In the genomic region with DNA sequence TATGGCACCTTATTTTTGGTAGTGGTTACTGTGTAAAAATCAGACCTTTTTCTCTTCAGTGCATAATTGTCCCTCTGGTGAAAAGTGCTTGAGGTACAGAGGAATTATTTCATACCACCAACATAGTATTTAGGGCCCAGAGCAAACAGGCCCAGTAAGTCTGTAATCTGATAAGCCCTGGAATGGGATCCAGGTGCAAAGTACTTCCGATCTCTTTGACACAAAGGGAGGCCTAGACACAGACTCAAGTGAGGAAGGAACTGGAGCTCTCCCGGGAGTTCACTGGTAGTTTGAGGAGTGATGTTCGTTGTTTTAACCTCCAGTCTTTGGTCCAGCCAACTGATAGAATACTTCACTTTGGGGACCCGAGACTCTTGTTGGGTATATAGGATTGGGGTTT, we compare ENCODE assay signal across 20 cellular contexts. TPM values are rescaled to one million over a fixed set of nuclear protein-coding genes. Genes with fewer than 3 reads are reported as not detected.
DNase-seq lines count a peak whose midpoint lies in the region; ATAC-seq and TF ChIP-seq lines count a peak whose summit lies in the region.
"Had no signal": no experiment of that assay in that cellular context is flagged by ENCODE, and none has a peak within 500 bp of the region (broad histone marks: within the 10 kb centered on the region; RNA-seq: fewer than 3 reads in every experiment).

No MANE protein-coding gene starts in this region.

- in situ Hi-C loops in Panc1 (cut with HindIII; ENCODE audit: low pct_unique_long_range_greater_than_20kb, low sequenced_read_pairs), result no loop called here

- CTCF ChIA-PET in Panc1 (lab: Charles Lee), result no interaction called here

- peak overlapping the region; percentile 87 for H3K27ac Mint-ChIP-seq in memory B cell
- H3K27ac Mint-ChIP-seq: CD8-positive, alpha-beta T cell; naive thymus-derived CD8-positive, alpha-beta T cell; stimulated activated memory B cell treated with anti-CD40 and anti-IgM and Interleukin-4, amounts not matched to agents 10 μg/mL and 1 μg/mL and 100 μg/mL, for 72 hours had no signal

- H3K9me3 ChIP-seq in Panc1 (ENCODE audit: control insufficient read depth, insufficient read depth, low read depth, low read length), result no peaks in the 10 kb centered on the region
- no peaks in the 10 kb centered on the region for H3K9me3 ChIP-seq in upper lobe of right lung
- H3K9me3 ChIP-seq: gastroesophageal sphincter, tibial nerve had no signal

- DNase-seq in NCI-H345 (lab: John Stamatoyannopoulos, UW), result peak; percentile 18
- no peak for DNase-seq in NCI-H345 treated with DMSO at 0.1 percent for 48 hours (lab: John Stamatoyannopoulos, UW; ENCODE audit: unreplicated experiment)
- no peak for DNase-seq in Panc1 (ENCODE audit: low read depth, low spot score)
- no peak for DNase-seq in memory B cell (ENCODE audit: low spot score in 2 of 2)
- no peak for DNase-seq in upper lobe of right lung
- DNase-seq in stimulated activated CD4-positive, alpha-beta T cell treated with anti-CD3 and anti-CD28 coated beads, Interleukin-2, amount 100 ng/mL, for 24 hours, result no peak
- no peak for DNase-seq in NCI-H2029 treated with DMSO at 0.1 percent for 48 hours (lab: John Stamatoyannopoulos, UW)
- DNase-seq: activated CD4-positive, alpha-beta T cell treated with anti-CD3 and anti-CD28 coated beads, Interleukin-2, amount 50 U/mL, for 1 hour; activated naive CD4-positive, alpha-beta T cell treated with anti-CD3 and anti-CD28 coated beads, Interleukin-2, amount 50 U/mL, for 16 hours; activated T-cell treated with anti-CD3 and anti-CD28 coated beads for 4 hours; CD8-positive, alpha-beta T cell; EL; naive thymus-derived CD8-positive, alpha-beta T cell; NCI-H1105 treated with DMSO at 0.1 percent for 48 hours had no signal

- H3K27me3 ChIP-seq in Panc1 (ENCODE audit: control insufficient read depth, insufficient read depth, low read length) (no peaks in the 10 kb centered on the region), upper lobe of right lung (no peaks in the 10 kb centered on the region)
- H3K27me3 ChIP-seq: gastroesophageal sphincter, tibial nerve had no signal

- no peaks in the 10 kb centered on the region for H3K36me3 ChIP-seq in Panc1 (ENCODE audit: control insufficient read depth, insufficient read depth, low read length)
- no peaks in the 10 kb centered on the region for H3K36me3 ChIP-seq in upper lobe of right lung
- H3K36me3 ChIP-seq: gastroesophageal sphincter, tibial nerve had no signal

- no peak overlapping the region for H3K4me3 Mint-ChIP-seq in memory B cell
- H3K4me3 Mint-ChIP-seq: CD8-positive, alpha-beta T cell; naive thymus-derived CD8-positive, alpha-beta T cell; stimulated activated memory B cell treated with anti-CD40 and anti-IgM and Interleukin-4, amounts not matched to agents 10 μg/mL and 1 μg/mL and 100 μg/mL, for 72 hours had no signal

- ATAC-seq in Panc1 (0 out of 2 replicates have a peak, but pooled peaks have one; percentile 44), memory B cell (ENCODE audit: low read depth) (no peak), upper lobe of right lung (peak; percentile 23), HG03097 (IDR thresholded peaks at IDR 0.05; ENCODE audit: low FRiP score, unreplicated experiment) (no peak)
- ATAC-seq: CD8-positive, alpha-beta T cell; gastroesophageal sphincter; naive thymus-derived CD8-positive, alpha-beta T cell; SK-N-SH treated with all-trans-retinoic acid at 6 μM for 48 hours; stimulated activated memory B cell treated with anti-CD40 and anti-IgM and Interleukin-4, amounts not matched to agents 10 μg/mL and 1 μg/mL and 100 μg/mL, for 72 hours had no signal

- POLR2A ChIA-PET in Panc1 (lab: Charles Lee), result interaction anchor here (0.6 kb wide), 1 partner anchor 38 kb away, joined by 3 read pairs; no protein-coding TSS in a partner anchor

- no peaks in the 10 kb centered on the region for H3K27me3 Mint-ChIP-seq in memory B cell
- H3K27me3 Mint-ChIP-seq: stimulated activated memory B cell treated with anti-CD40 and anti-IgM and Interleukin-4, amounts not matched to agents 10 μg/mL and 1 μg/mL and 100 μg/mL, for 72 hours had no signal

- peaks cover 42% of the 10 kb centered on the region for H3K4me1 ChIP-seq in Panc1 (ENCODE audit: control insufficient read depth, insufficient read depth, low read length)
- H3K4me1 ChIP-seq in upper lobe of right lung, result no peaks in the 10 kb centered on the region

- H3K9me3 Mint-ChIP-seq in memory B cell, result peaks cover 2% of the 10 kb centered on the region
- H3K9me3 Mint-ChIP-seq: CD8-positive, alpha-beta T cell had no signal

- no TSS peak for BruUV-seq in Panc1 (replicated peaks; lab: Mats Ljungman, UMichigan)

- TF ChIP-seq CTCF in Panc1 (IDR thresholded peaks at IDR 0.05), result no peak
- no peak for TF ChIP-seq CTCF in upper lobe of right lung (IDR thresholded peaks at IDR 0.05)

- H3K36me3 Mint-ChIP-seq in memory B cell, result peaks cover 21% of the 10 kb centered on the region
- H3K36me3 Mint-ChIP-seq: CD8-positive, alpha-beta T cell; naive thymus-derived CD8-positive, alpha-beta T cell had no signal

- peaks cover 32% of the 10 kb centered on the region for H3K4me1 Mint-ChIP-seq in memory B cell

- intact Hi-C loops in Panc1 (cut with micrococcal nuclease; ENCODE audit: unreplicated experiment) (no loop called here), upper lobe of right lung (cut with DNase I) (no loop called here)

- H3K27ac ChIP-seq in Panc1 (ENCODE audit: low read length) (peak overlapping the region; percentile 67), upper lobe of right lung (no peak overlapping the region)

- H3K4me3 ChIP-seq in Panc1 (ENCODE audit: low read depth in 2 of 2, low read length in 2 of 2) (no peak overlapping the region), upper lobe of right lung (no peak overlapping the region)
- H3K4me3 ChIP-seq: gastroesophageal sphincter, lung, tibial nerve had no signal

RNA-seq across cellular contexts. Expression of gene RAB31, which starts 57.4 kb away (rescaled TPM):
- 118 TPM for total RNA-seq in Panc1 (2021; ENCODE audit: unreplicated experiment)
- 112 TPM for polyA plus RNA-seq in Panc1 (2012; ENCODE audit: insufficient read length)
- 137 TPM for total RNA-seq in upper lobe of right lung

Comparison
In these comparisons a context has a peak if more than half of its experiments do, and no peak if none do; other contexts are left out.
1. ATAC-seq: peak in Panc1 (single experiment) and upper lobe of right lung (single experiment); none in memory B cell (single experiment) and HG03097 (single experiment).